ENCODE assay signal across 10 cellular contexts in genomic region chr12:53591301-53592206, GRCh38. TPM values are rescaled to one million over a fixed set of nuclear protein-coding genes. Genes with fewer than 3 reads are reported as not detected.
DNase-seq lines count a peak whose midpoint lies in the region; TF ChIP-seq lines count a peak whose summit lies in the region.
"Had no signal": no experiment of that assay in that cellular context is flagged by ENCODE, and none has a peak within 500 bp of the region (broad histone marks: within the 10 kb centered on the region; RNA-seq: fewer than 3 reads in every experiment).

No MANE protein-coding gene starts in this region.

- no peaks in the 10 kb centered on the region for H3K79me2 ChIP-seq in mesendoderm (ENCODE audit: control insufficient read depth, insufficient read depth, low read length)

- no peak overlapping the region for H2AK5ac ChIP-seq in mesendoderm (ENCODE audit: low read length)

- no peak overlapping the region for H2BK5ac ChIP-seq in mesendoderm (ENCODE audit: low read length)

- H3K4ac ChIP-seq in mesendoderm (ENCODE audit: low read depth, low read length) = no peak overlapping the region

- H3K27me3 Mint-ChIP-seq in activated T-helper 2 cell treated with anti-CD3 and anti-CD28 coated beads, Interferon-gamma antibody, Interleukin-2, Interleukin-4, amounts not matched to agents 10 μg/mL and 5 μg/mL and 100 μg/mL, durations not matched to agents 14 hours and 24 hours and 36 hours (ENCODE audit: low read depth) = no peaks in the 10 kb centered on the region

- H3K27me3 ChIP-seq in colonic mucosa = no peaks in the 10 kb centered on the region
- no peaks in the 10 kb centered on the region for H3K27me3 ChIP-seq in mesendoderm (ENCODE audit: insufficient read depth, low read length, poor library complexity)
- no peaks in the 10 kb centered on the region for H3K27me3 ChIP-seq in thymus (ENCODE audit: control insufficient read depth, insufficient read depth)

- H4K5ac ChIP-seq in mesendoderm (ENCODE audit: low read length) = no peak overlapping the region

- CTCF ChIA-PET in RWPE1 (lab: Yijun Ruan, JAX) = interaction anchor here (0.6 kb wide), 1 partner anchor 77 kb away, joined by 3 read pairs; no protein-coding TSS in a partner anchor

- POLR2A ChIA-PET in RWPE1 (lab: Yijun Ruan, JAX; ENCODE audit: low non-redundant PET) = no interaction called here

- H2BK15ac ChIP-seq in mesendoderm (replicated peaks; ENCODE audit: low read depth) = no peak overlapping the region

- H3K9ac ChIP-seq in colonic mucosa (ENCODE audit: low read depth in 2 of 2, low read length in 2 of 2) = peak overlapping the region in 1 of 2 donors; percentile 17
- H3K9ac ChIP-seq in mesendoderm (ENCODE audit: low read length) = no peak overlapping the region

- peaks cover 36% of the 10 kb centered on the region for H3K4me1 Mint-ChIP-seq in activated T-helper 2 cell treated with anti-CD3 and anti-CD28 coated beads, Interferon-gamma antibody, Interleukin-2, Interleukin-4, amounts not matched to agents 10 μg/mL and 5 μg/mL and 100 μg/mL, durations not matched to agents 14 hours and 24 hours and 36 hours (ENCODE audit: low read depth)

- H3K27ac Mint-ChIP-seq in activated T-helper 2 cell treated with anti-CD3 and anti-CD28 coated beads, Interferon-gamma antibody, Interleukin-2, Interleukin-4, amounts not matched to agents 10 μg/mL and 5 μg/mL and 100 μg/mL, durations not matched to agents 14 hours and 24 hours and 36 hours = no peak overlapping the region

- no peak overlapping the region for H3K4me2 ChIP-seq in mesendoderm (ENCODE audit: low read length)

- H3K36me3 Mint-ChIP-seq in activated T-helper 2 cell treated with anti-CD3 and anti-CD28 coated beads, Interferon-gamma antibody, Interleukin-2, Interleukin-4, amounts not matched to agents 10 μg/mL and 5 μg/mL and 100 μg/mL, durations not matched to agents 14 hours and 24 hours and 36 hours (ENCODE audit: low read depth) = peaks cover 6% of the 10 kb centered on the region

- no CpG with 5 or more reads among the region's 6 CpGs for WGBS in mesendoderm (ENCODE audit: extremely low coverage, insufficient coverage, low lambda C conversion rate)
- 89% methylated on average over 6 of the region's 6 CpGs for WGBS in thymus

- H3K27ac ChIP-seq in colonic mucosa = peak overlapping the region; percentile 60
- H3K27ac ChIP-seq in mesendoderm (ENCODE audit: low read depth, low read length) = no peak overlapping the region
- H3K27ac ChIP-seq in thymus (ENCODE audit: low read depth) = peak overlapping the region; percentile 43
- H3K27ac ChIP-seq in RWPE1 = no peak overlapping the region

- no peak overlapping the region for H3K23ac ChIP-seq in mesendoderm (ENCODE audit: low read length)

- H3K9me3 ChIP-seq in colonic mucosa = no peaks in the 10 kb centered on the region
- no peaks in the 10 kb centered on the region for H3K9me3 ChIP-seq in thymus (ENCODE audit: control insufficient read depth)

- no peak overlapping the region for H3K56ac ChIP-seq in mesendoderm (ENCODE audit: low read length)

- H2BK120ac ChIP-seq in mesendoderm (ENCODE audit: low read depth, low read length) = no peak overlapping the region

- peaks cover 10% of the 10 kb centered on the region for H3K4me1 ChIP-seq in colonic mucosa
- no peaks in the 10 kb centered on the region for H3K4me1 ChIP-seq in mesendoderm (ENCODE audit: control insufficient read depth, low read depth, low read length)
- H3K4me1 ChIP-seq in thymus (ENCODE audit: control insufficient read depth, insufficient read depth, low read length) = peaks cover 8% of the 10 kb centered on the region

- no peaks in the 10 kb centered on the region for H3K79me1 ChIP-seq in mesendoderm (ENCODE audit: low read length)

- intact Hi-C loops in colonic mucosa (cut with DNase I) = no loop called here
- intact Hi-C loops in activated T-helper 2 cell treated with anti-CD3 and anti-CD28 coated beads, Interferon-gamma antibody, Interleukin-2, Interleukin-4, amounts not matched to agents 10 μg/mL and 5 μg/mL and 100 μg/mL, durations not matched to agents 14 hours and 24 hours and 36 hours (cut with micrococcal nuclease) = no loop called here

- H3K4me3 ChIP-seq in colonic mucosa (no peak overlapping the region), mesendoderm (ENCODE audit: low read length) (no peak overlapping the region), thymus (ENCODE audit: low read length) (no peak overlapping the region)

- H3K4me3 Mint-ChIP-seq in activated T-helper 2 cell treated with anti-CD3 and anti-CD28 coated beads, Interferon-gamma antibody, Interleukin-2, Interleukin-4, amounts not matched to agents 10 μg/mL and 5 μg/mL and 100 μg/mL, durations not matched to agents 14 hours and 24 hours and 36 hours (ENCODE audit: low read depth) = no peak overlapping the region

- no peaks in the 10 kb centered on the region for H3K9me3 Mint-ChIP-seq in activated T-helper 2 cell treated with anti-CD3 and anti-CD28 coated beads, Interferon-gamma antibody, Interleukin-2, Interleukin-4, amounts not matched to agents 10 μg/mL and 5 μg/mL and 100 μg/mL, durations not matched to agents 14 hours and 24 hours and 36 hours

- DNase-seq in NCI-H69 (lab: John Stamatoyannopoulos, UW) (peak; percentile 69), colonic mucosa (peak; percentile 33), mesendoderm (no peak), iPS-NIHi7 (ENCODE audit: extremely low spot score) (no peak), RWPE1 (ENCODE audit: low spot score) (no peak)
- no peak for DNase-seq in activated T-helper 2 cell treated with anti-CD3 and anti-CD28 coated beads, Interferon-gamma antibody, Interleukin-2, Interleukin-4, amounts not matched to agents 10 μg/mL and 5 μg/mL and 100 μg/mL, durations not matched to agents 14 hours and 24 hours and 36 hours (ENCODE audit: low spot score)
- DNase-seq: activated CD4-positive, alpha-beta T cell treated with anti-CD3 and anti-CD28 coated beads for 1 hour; NCI-H748 treated with DMSO at 0.1 percent for 48 hours; stimulated activated CD4-positive, alpha-beta T cell treated with anti-CD3 and anti-CD28 coated beads, Interleukin-1b, Interleukin-23, amount 100 ng/mL, for 48 hours had no signal

- H4K8ac ChIP-seq in mesendoderm (ENCODE audit: low read depth, low read length) = peak overlapping the region; percentile 13

- H3K36me3 ChIP-seq in colonic mucosa (no peaks in the 10 kb centered on the region), mesendoderm (ENCODE audit: control insufficient read depth, insufficient read depth, low read length) (no peaks in the 10 kb centered on the region), thymus (ENCODE audit: control insufficient read depth, insufficient read depth) (no peaks in the 10 kb centered on the region)

- no peak for TF ChIP-seq CTCF in colonic mucosa (IDR thresholded peaks at IDR 0.05)
- no peak for TF ChIP-seq CTCF in RWPE1 (conservative IDR thresholded peaks at IDR 0.05; ENCODE audit: low read depth)

- H3K18ac ChIP-seq in mesendoderm (ENCODE audit: low read length) = no peak overlapping the region

RNA-seq across cellular contexts. Expression of gene ATF7, which starts 34.6 kb away (rescaled TPM):
- total RNA-seq in colonic mucosa = 10 to 100 TPM; 31.1 to 38.5 TPM
- polyA plus RNA-seq in mesendoderm (2013, experiment 1 of 2) = 12.6 TPM
- 12.0 TPM for polyA plus RNA-seq in mesendoderm (2013, experiment 2 of 2)
- 15.8 TPM for polyA plus RNA-seq in thymus
- 28.0 and 32.0 TPM in 2 replicates for total RNA-seq in activated T-helper 2 cell treated with anti-CD3 and anti-CD28 coated beads, Interferon-gamma antibody, Interleukin-2, Interleukin-4, amounts not matched to agents 10 μg/mL and 5 μg/mL and 100 μg/mL, durations not matched to agents 14 hours and 24 hours and 36 hours

Comparison
In these comparisons a context has a peak if more than half of its experiments do, and no peak if none do; other contexts are left out.
1. DNase-seq: peak in NCI-H69 (single experiment) and colonic mucosa (single experiment); none in mesendoderm (single experiment), iPS-NIHi7 (single experiment), RWPE1 (single experiment) and activated T-helper 2 cell treated with anti-CD3 and anti-CD28 coated beads, Interferon-gamma antibody, Interleukin-2, Interleukin-4, amounts not matched to agents 10 μg/mL and 5 μg/mL and 100 μg/mL, durations not matched to agents 14 hours and 24 hours and 36 hours (single experiment).
2. H3K27ac ChIP-seq: peak in colonic mucosa (single experiment) and thymus (single experiment); none in mesendoderm (single experiment) and RWPE1 (single experiment).